In the genomic region with DNA sequence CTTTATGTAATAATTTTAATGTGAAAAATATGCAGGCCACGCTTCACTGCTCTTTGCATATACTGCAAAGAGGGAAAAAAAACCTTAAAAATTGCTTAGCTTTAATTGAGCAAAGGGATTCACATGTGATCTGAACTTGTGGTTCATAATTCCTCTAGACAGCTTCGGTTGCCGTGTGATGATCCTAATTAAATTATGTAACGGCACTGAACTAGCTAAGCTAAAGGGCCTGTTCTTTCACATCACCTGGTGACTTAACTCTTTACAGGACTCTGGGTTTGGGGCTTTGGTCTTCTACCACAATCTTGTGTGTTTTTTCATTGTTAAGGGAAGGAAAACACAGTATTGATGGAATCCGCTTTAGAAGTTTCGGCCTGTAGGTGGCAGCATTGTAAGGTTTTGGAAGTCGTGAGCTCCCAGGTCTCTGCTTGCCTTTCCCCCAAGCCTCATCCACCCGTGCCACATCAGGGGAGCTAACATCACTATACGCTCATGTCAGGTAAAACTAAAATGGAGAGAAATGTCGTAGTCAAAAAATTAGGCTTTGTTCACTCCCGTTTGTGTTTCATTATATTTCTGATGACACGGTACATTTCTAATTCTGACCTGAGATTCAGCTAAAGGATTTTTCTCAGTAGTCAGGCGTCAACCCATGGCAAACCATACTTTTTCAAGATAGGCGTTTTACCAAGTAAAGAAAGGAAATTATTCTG, we compare ENCODE assay signal across 1 cellular context.
A peak's percentile ranks its signal among the peaks of the same experiment; 100 is the strongest.
TF ChIP-seq lines count a peak whose summit lies in the region.

No MANE protein-coding gene starts in this region.

TF ChIP-seq in K562, 482 proteins besides CTCF, POLR2A, EP300 and RAD21 (continued from another document):
- TF ChIP-seq, protein P1, sequence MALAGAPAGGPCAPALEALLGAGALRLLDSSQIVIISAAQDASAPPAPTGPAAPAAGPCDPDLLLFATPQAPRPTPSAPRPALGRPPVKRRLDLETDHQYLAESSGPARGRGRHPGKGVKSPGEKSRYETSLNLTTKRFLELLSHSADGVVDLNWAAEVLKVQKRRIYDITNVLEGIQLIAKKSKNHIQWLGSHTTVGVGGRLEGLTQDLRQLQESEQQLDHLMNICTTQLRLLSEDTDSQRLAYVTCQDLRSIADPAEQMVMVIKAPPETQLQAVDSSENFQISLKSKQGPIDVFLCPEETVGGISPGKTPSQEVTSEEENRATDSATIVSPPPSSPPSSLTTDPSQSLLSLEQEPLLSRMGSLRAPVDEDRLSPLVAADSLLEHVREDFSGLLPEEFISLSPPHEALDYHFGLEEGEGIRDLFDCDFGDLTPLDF (CRISPR knock-in tag; IDR thresholded peaks at IDR 0.05), result no peak
- peak; percentile 57 for TF ChIP-seq ZNF316 (IDR thresholded peaks at IDR 0.05)
- TF ChIP-seq, protein P2, sequence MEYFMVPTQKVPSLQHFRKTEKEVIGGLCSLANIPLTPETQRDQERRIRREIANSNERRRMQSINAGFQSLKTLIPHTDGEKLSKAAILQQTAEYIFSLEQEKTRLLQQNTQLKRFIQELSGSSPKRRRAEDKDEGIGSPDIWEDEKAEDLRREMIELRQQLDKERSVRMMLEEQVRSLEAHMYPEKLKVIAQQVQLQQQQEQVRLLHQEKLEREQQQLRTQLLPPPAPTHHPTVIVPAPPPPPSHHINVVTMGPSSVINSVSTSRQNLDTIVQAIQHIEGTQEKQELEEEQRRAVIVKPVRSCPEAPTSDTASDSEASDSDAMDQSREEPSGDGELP (CRISPR knock-in tag; IDR thresholded peaks at IDR 0.05; ENCODE audit: borderline replicate concordance), result no peak
- no peak for TF ChIP-seq MTA1 (IDR thresholded peaks at IDR 0.05; ENCODE audit: borderline replicate concordance)
- TF ChIP-seq PRMT5 (CRISPR knock-in tag; IDR thresholded peaks at IDR 0.05), result no peak
- TF ChIP-seq, protein P3, sequence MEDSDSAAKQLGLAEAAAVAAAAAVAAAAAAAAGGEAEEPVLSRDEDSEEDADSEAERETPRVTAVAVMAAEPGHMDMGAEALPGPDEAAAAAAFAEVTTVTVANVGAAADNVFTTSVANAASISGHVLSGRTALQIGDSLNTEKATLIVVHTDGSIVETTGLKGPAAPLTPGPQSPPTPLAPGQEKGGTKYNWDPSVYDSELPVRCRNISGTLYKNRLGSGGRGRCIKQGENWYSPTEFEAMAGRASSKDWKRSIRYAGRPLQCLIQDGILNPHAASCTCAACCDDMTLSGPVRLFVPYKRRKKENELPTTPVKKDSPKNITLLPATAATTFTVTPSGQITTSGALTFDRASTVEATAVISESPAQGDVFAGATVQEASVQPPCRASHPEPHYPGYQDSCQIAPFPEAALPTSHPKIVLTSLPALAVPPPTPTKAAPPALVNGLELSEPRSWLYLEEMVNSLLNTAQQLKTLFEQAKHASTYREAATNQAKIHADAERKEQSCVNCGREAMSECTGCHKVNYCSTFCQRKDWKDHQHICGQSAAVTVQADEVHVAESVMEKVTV (CRISPR knock-in tag; IDR thresholded peaks at IDR 0.05), result 0 out of 2 replicates have a peak, but pooled peaks have one; percentile 15
- TF ChIP-seq HOXB6 (CRISPR knock-in tag; IDR thresholded peaks at IDR 0.05; ENCODE audit: borderline replicate concordance), result no peak
- no peak for TF ChIP-seq SIRT6 (IDR thresholded peaks at IDR 0.05; ENCODE audit: low read depth, low read length)
- no peak for TF ChIP-seq NRF1 (conservative IDR thresholded peaks at IDR 0.05 in 1 of 2, IDR thresholded peaks at IDR 0.05 in 1 of 2)
